ENCODE assay signal across 8 cellular contexts in the genomic region with DNA sequence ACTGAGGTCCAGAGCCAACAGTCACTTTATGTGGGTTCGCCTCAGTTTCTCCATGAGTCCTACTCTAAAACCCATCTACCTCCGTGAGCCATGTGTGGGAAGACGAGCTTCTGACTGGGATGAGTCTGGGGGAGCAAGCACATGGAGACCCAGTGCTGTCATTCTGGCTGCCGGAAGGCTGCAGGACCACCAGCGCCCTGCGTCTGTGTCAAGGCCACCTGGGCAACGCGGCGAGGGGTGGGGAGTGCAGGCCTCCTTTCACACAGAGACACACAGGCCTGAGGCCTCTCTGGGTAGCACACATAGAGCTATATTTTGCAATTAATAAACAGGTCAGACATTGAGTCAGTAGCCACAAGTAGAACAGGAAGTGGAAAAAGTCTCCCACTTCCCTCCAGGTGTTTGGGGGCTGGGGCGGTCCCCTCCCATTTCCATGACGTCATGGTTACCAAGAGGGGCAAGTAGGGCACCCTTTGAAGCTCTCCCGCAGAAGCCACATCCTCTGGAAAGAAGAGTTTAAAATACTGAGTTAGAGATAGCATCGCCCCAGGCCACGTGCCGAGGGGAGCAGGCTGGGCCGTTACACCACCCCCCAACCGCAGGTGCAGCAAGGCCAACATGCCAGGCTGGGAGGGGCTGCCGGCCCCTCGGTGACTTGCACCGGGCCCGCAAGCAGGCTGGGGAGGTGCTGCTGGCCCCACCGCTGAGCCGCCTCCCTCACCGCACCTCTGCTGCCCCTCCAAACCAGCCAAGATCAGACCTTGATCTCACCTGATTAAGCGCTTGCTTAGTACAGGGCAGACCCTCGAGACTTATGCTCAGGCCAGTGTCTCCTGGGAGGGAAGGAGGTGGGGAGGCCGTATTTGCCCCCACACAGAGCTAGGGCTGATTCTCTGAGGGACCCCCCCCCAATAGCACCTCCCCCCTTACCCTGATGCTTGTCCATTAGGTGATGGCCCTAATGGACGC. TPM values are rescaled to one million over a fixed set of nuclear protein-coding genes. Genes with fewer than 3 reads are reported as not detected.
A peak's percentile ranks its signal among the peaks of the same experiment; 100 is the strongest.
DNase-seq lines count a peak whose midpoint lies in the region; ATAC-seq and TF ChIP-seq lines count a peak whose summit lies in the region.

No MANE protein-coding gene starts in this region.

- H3K36me3 ChIP-seq in SK-N-SH (replicated peaks in 1 of 2; ENCODE audit: control insufficient read depth in 1 of 2, insufficient read depth in 2 of 2, low read length in 1 of 2) (peaks cover 0 to 2% of the 10 kb centered on the region in 2 experiments), kidney epithelial cell (ENCODE audit: control insufficient read depth, insufficient read depth, low read length) (no peaks in the 10 kb centered on the region), HAP-1 (replicated peaks) (no peaks in the 10 kb centered on the region)

- H3K4me1 Mint-ChIP-seq in activated naive CD8-positive, alpha-beta T cell treated with anti-CD3 and anti-CD28 coated beads, Interleukin-2, amount 50 U/mL, for 24 hours, result peaks cover 95% of the 10 kb centered on the region

- H3K36me3 Mint-ChIP-seq in activated naive CD8-positive, alpha-beta T cell treated with anti-CD3 and anti-CD28 coated beads, Interleukin-2, amount 50 U/mL, for 24 hours (ENCODE audit: low read depth), result peaks cover 34% of the 10 kb centered on the region

- H3K4me3 ChIP-seq in SK-N-SH (ENCODE audit: low read depth in 2 of 2, low read length in 1 of 2) (peak overlapping the region in 1 of 2 experiments; percentile 67; a peak in 1 of 4 replicates), kidney epithelial cell (ENCODE audit: low read depth, low read length) (no peak overlapping the region), HAP-1 (no peak overlapping the region)

- H3K4me1 ChIP-seq in SK-N-SH (ENCODE audit: control insufficient read depth in 1 of 2, insufficient read depth in 2 of 2, low read depth in 1 of 2, low read length in 1 of 2) (peaks cover 3 to 18% of the 10 kb centered on the region in 2 experiments; a peak in 3 of 4 replicates), HAP-1 (peaks cover 6% of the 10 kb centered on the region)

- H3K79me2 ChIP-seq in SK-N-SH (ENCODE audit: insufficient read depth), result no peaks in the 10 kb centered on the region

- CTCF ChIA-PET in SK-N-SH (lab: Yijun Ruan, JAX), result interaction anchor here (0.6 to 10.3 kb wide), 88 partner anchors 9 to 631 kb away, joined by 3 to 116 read pairs (median 4); partner anchors contain the start of genes ABHD4 and OXA1L

- no peak overlapping the region for H3K9ac ChIP-seq in SK-N-SH

- no peak for TF ChIP-seq RAD21 in SK-N-SH (IDR thresholded peaks at IDR 0.05; ENCODE audit: low read length)

- H3K27ac ChIP-seq in SK-N-SH (ENCODE audit: low read depth in 2 of 2, low read length in 1 of 2), result no peak overlapping the region

- ATAC-seq in SK-N-SH treated with all-trans-retinoic acid at 6 μM for 48 hours (no peak), HG03354 (IDR thresholded peaks at IDR 0.05; ENCODE audit: poor library complexity, severe bottlenecking, unreplicated experiment) (peak; percentile 78)
- ATAC-seq in activated naive CD8-positive, alpha-beta T cell treated with anti-CD3 and anti-CD28 coated beads, Interleukin-2, amount 50 U/mL, for 24 hours, result peak; percentile 62

- no peaks in the 10 kb centered on the region for H4K20me1 ChIP-seq in SK-N-SH (ENCODE audit: insufficient read depth)

- H3K4me2 ChIP-seq in SK-N-SH, result 0 out of 2 replicates have a peak overlapping the region, but pooled peaks have one; percentile 11

- POLR2A ChIA-PET in SK-N-SH (lab: Yijun Ruan, JAX), result no interaction called here

- TF ChIP-seq CTCF in SK-N-SH (IDR thresholded peaks at IDR 0.05), result no peak
- no peak for TF ChIP-seq CTCF in kidney epithelial cell (IDR thresholded peaks at IDR 0.05; ENCODE audit: insufficient read depth, low read length, poor library complexity, severe bottlenecking)

- H3F3A ChIP-seq in SK-N-SH (replicated peaks; ENCODE audit: insufficient read depth), result no peaks in the 10 kb centered on the region

- H3K4me3 Mint-ChIP-seq in activated naive CD8-positive, alpha-beta T cell treated with anti-CD3 and anti-CD28 coated beads, Interleukin-2, amount 50 U/mL, for 24 hours, result peak overlapping the region; percentile 83

- TF ChIP-seq EP300 in SK-N-SH (IDR thresholded peaks at IDR 0.05; ENCODE audit: borderline replicate concordance in 1 of 2, low read depth in 1 of 2, low read length in 1 of 2), result no peak

- no peaks in the 10 kb centered on the region for H3K9me2 ChIP-seq in SK-N-SH

- H3K27me3 Mint-ChIP-seq in activated naive CD8-positive, alpha-beta T cell treated with anti-CD3 and anti-CD28 coated beads, Interleukin-2, amount 50 U/mL, for 24 hours, result peaks cover 4% of the 10 kb centered on the region

- no peak for DNase-seq in SK-N-SH
- DNase-seq in T follicular helper cell (ENCODE audit: low read depth), result peak; percentile 98
- peak; percentile 95 for DNase-seq in activated naive CD8-positive, alpha-beta T cell treated with anti-CD3 and anti-CD28 coated beads, Interleukin-2, amount 50 U/mL, for 24 hours
- DNase-seq in kidney epithelial cell (ENCODE audit: low read depth), result peak; percentile 83
- peak; percentile 86 to 98 for DNase-seq in stimulated activated CD4-positive, alpha-beta T cell treated with anti-CD3 and anti-CD28 coated beads, Interleukin-4, amount 100 ng/mL, for 4 hours
- no peak for DNase-seq in HAP-1 (ENCODE audit: low spot score in 2 of 2)

- H2AFZ ChIP-seq in SK-N-SH (ENCODE audit: low read depth), result peak overlapping the region; percentile 88

- H3K27ac Mint-ChIP-seq in activated naive CD8-positive, alpha-beta T cell treated with anti-CD3 and anti-CD28 coated beads, Interleukin-2, amount 50 U/mL, for 24 hours, result peak overlapping the region; percentile 99

- peaks cover 4% of the 10 kb centered on the region for H3K9me3 Mint-ChIP-seq in activated naive CD8-positive, alpha-beta T cell treated with anti-CD3 and anti-CD28 coated beads, Interleukin-2, amount 50 U/mL, for 24 hours

- in situ Hi-C loops in HAP-1 (cut with MboI; ENCODE audit: low sequenced_read_pairs), result loop anchor here (5.0 to 25.0 kb wide), 2 partner anchors 301 to 506 kb away; partner anchors contain the start of gene CDH24

- H3K27me3 ChIP-seq in SK-N-SH (ENCODE audit: insufficient read depth) (no peaks in the 10 kb centered on the region), kidney epithelial cell (ENCODE audit: control insufficient read depth, insufficient read depth, low read length) (no peaks in the 10 kb centered on the region), HAP-1 (ENCODE audit: low read depth) (no peaks in the 10 kb centered on the region)

- 80% methylated on average over 20 of the region's 28 CpGs for WGBS in SK-N-SH (ENCODE audit: low lambda C conversion rate)

- H3K9me3 ChIP-seq in SK-N-SH, result no peaks in the 10 kb centered on the region
- no peaks in the 10 kb centered on the region for H3K9me3 ChIP-seq in HAP-1

TF ChIP-seq in SK-N-SH, 30 proteins besides CTCF, POLR2A, EP300 and RAD21:
- no peak for TF ChIP-seq NFIC (IDR thresholded peaks at IDR 0.05; ENCODE audit: borderline replicate concordance)

TF ChIP-seq in SK-N-SH treated with all-trans-retinoic acid at 6 μM for 48 hours, 23 proteins besides CTCF, POLR2A, EP300 and RAD21 (continues in another document):
- TF ChIP-seq, protein P1, sequence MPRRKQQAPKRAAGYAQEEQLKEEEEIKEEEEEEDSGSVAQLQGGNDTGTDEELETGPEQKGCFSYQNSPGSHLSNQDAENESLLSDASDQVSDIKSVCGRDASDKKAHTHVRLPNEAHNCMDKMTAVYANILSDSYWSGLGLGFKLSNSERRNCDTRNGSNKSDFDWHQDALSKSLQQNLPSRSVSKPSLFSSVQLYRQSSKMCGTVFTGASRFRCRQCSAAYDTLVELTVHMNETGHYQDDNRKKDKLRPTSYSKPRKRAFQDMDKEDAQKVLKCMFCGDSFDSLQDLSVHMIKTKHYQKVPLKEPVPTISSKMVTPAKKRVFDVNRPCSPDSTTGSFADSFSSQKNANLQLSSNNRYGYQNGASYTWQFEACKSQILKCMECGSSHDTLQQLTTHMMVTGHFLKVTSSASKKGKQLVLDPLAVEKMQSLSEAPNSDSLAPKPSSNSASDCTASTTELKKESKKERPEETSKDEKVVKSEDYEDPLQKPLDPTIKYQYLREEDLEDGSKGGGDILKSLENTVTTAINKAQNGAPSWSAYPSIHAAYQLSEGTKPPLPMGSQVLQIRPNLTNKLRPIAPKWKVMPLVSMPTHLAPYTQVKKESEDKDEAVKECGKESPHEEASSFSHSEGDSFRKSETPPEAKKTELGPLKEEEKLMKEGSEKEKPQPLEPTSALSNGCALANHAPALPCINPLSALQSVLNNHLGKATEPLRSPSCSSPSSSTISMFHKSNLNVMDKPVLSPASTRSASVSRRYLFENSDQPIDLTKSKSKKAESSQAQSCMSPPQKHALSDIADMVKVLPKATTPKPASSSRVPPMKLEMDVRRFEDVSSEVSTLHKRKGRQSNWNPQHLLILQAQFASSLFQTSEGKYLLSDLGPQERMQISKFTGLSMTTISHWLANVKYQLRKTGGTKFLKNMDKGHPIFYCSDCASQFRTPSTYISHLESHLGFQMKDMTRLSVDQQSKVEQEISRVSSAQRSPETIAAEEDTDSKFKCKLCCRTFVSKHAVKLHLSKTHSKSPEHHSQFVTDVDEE (CRISPR knock-in tag; IDR thresholded peaks at IDR 0.05), result no peak
- TF ChIP-seq CSDC2 (CRISPR knock-in tag; IDR thresholded peaks at IDR 0.05), result no peak
- TF ChIP-seq, protein P2, sequence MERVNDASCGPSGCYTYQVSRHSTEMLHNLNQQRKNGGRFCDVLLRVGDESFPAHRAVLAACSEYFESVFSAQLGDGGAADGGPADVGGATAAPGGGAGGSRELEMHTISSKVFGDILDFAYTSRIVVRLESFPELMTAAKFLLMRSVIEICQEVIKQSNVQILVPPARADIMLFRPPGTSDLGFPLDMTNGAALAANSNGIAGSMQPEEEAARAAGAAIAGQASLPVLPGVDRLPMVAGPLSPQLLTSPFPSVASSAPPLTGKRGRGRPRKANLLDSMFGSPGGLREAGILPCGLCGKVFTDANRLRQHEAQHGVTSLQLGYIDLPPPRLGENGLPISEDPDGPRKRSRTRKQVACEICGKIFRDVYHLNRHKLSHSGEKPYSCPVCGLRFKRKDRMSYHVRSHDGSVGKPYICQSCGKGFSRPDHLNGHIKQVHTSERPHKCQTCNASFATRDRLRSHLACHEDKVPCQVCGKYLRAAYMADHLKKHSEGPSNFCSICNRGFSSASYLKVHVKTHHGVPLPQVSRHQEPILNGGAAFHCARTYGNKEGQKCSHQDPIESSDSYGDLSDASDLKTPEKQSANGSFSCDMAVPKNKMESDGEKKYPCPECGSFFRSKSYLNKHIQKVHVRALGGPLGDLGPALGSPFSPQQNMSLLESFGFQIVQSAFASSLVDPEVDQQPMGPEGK (CRISPR knock-in tag; IDR thresholded peaks at IDR 0.05; ENCODE audit: borderline replicate concordance), result no peak
- no peak for TF ChIP-seq ZNF70 (CRISPR knock-in tag; IDR thresholded peaks at IDR 0.05)
- no peak for TF ChIP-seq ZNF565 (CRISPR knock-in tag; conservative IDR thresholded peaks at IDR 0.05; ENCODE audit: low read depth)

RNA-seq across cellular contexts. Expression of gene DAD1, which starts 32.7 kb away (rescaled TPM):
- 406 and 478 TPM in 2 replicates for polyA plus RNA-seq in SK-N-SH (2012; rRNA removed)
- polyA plus RNA-seq in SK-N-SH (2012; cell fraction: cytosol; rRNA removed), result 402 and 422 TPM in 2 replicates
- 149 and 190 TPM in 2 replicates for polyA plus RNA-seq in SK-N-SH (2012; cell fraction: nucleus; rRNA removed)
- 328 and 351 TPM in 2 replicates for total RNA-seq in kidney epithelial cell

RNA-seq across cellular contexts. Expression of gene ABHD4, which starts 41.8 kb away (rescaled TPM):
- polyA plus RNA-seq in SK-N-SH (2012; rRNA removed), result 15.0 and 18.8 TPM in 2 replicates
- 8.3 and 12.0 TPM in 2 replicates for polyA plus RNA-seq in SK-N-SH (2012; cell fraction: cytosol; rRNA removed)
- polyA plus RNA-seq in SK-N-SH (2012; cell fraction: nucleus; rRNA removed), result 14.3 and 16.8 TPM in 2 replicates
- 23.2 and 23.6 TPM in 2 replicates for total RNA-seq in kidney epithelial cell

Comparison
In these comparisons a context has a peak if more than half of its experiments do, and no peak if none do; other contexts are left out.
1. DNase-seq: peak in T follicular helper cell (single experiment), activated naive CD8-positive, alpha-beta T cell treated with anti-CD3 and anti-CD28 coated beads, Interleukin-2, amount 50 U/mL, for 24 hours (single experiment), kidney epithelial cell (single experiment) and stimulated activated CD4-positive, alpha-beta T cell treated with anti-CD3 and anti-CD28 coated beads, Interleukin-4, amount 100 ng/mL, for 4 hours (2 of 2); none in SK-N-SH (single experiment) and HAP-1 (0 of 2).